In the genomic region with DNA sequence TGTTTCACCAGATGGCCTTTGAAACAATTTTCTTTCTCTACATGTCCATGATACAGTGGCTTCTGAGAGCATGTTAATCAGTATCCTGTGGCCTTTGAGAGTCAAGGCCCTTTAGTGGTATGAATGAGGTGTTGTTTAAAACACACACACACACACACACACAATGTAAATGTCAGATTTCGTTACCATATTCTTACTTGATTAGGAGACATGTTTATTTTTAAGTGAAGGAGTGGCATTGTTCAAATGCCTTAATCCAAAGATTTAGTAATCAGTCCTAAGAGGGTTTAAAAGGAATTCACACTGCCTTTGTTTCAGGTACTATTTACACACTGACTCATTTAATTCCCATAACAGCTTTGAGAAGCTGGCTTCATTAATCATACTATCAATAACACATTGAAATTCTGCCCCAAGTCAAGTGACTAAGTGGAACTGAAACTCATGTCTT, we compare ENCODE assay signal across 12 cellular contexts.
DNase-seq lines count a peak whose midpoint lies in the region; ATAC-seq, FAIRE-seq and TF ChIP-seq lines count a peak whose summit lies in the region.
"Had no signal": no experiment of that assay in that cellular context is flagged by ENCODE, and none has a peak within 500 bp of the region (broad histone marks: within the 10 kb centered on the region; RNA-seq: fewer than 3 reads in every experiment).

No MANE protein-coding gene starts in this region.

- POLR2A ChIA-PET in naive thymus-derived CD4-positive, alpha-beta T cell (lab: Charles Lee): no interaction called here

- H3K9me1 ChIP-seq in keratinocyte (ENCODE audit: control insufficient read depth, extremely low read depth, insufficient read depth, low read length): no peaks in the 10 kb centered on the region

- TF ChIP-seq POLR2A in suprapubic skin (IDR thresholded peaks at IDR 0.05): no peak

- no peaks in the 10 kb centered on the region for H3K36me3 Mint-ChIP-seq in activated T-helper 17 cell treated with anti-CD3 and anti-CD28 coated beads, Interleukin-2, amount 50 U/mL, for 72 hours (ENCODE audit: low read depth)
- H3K36me3 Mint-ChIP-seq in naive thymus-derived CD4-positive, alpha-beta T cell: no peaks in the 10 kb centered on the region

- H3K4me2 ChIP-seq in keratinocyte (ENCODE audit: control insufficient read depth, extremely low read depth, insufficient read depth, low read depth, low read length): peak overlapping the region; percentile 46

- H2AFZ ChIP-seq in keratinocyte (ENCODE audit: control insufficient read depth, low read length): peak overlapping the region; percentile 45

- no peak overlapping the region for H3K27ac Mint-ChIP-seq in activated T-helper 17 cell treated with anti-CD3 and anti-CD28 coated beads, Interleukin-2, amount 50 U/mL, for 72 hours
- no peak overlapping the region for H3K27ac Mint-ChIP-seq in naive thymus-derived CD4-positive, alpha-beta T cell

- no peak overlapping the region for H3K4me3 Mint-ChIP-seq in activated T-helper 17 cell treated with anti-CD3 and anti-CD28 coated beads, Interleukin-2, amount 50 U/mL, for 72 hours
- no peak overlapping the region for H3K4me3 Mint-ChIP-seq in naive thymus-derived CD4-positive, alpha-beta T cell
- H3K4me3 Mint-ChIP-seq: central memory CD8-positive, alpha-beta T cell had no signal

- H3K27me3 ChIP-seq in keratinocyte (ENCODE audit: control insufficient read depth, extremely low read depth, insufficient read depth, low read length) (no peaks in the 10 kb centered on the region), suprapubic skin (no peaks in the 10 kb centered on the region)
- no peaks in the 10 kb centered on the region for H3K27me3 ChIP-seq in naive thymus-derived CD4-positive, alpha-beta T cell (ENCODE audit: control insufficient read depth in 2 of 2, insufficient read depth in 2 of 2, low read length in 2 of 2)

- H3K4me1 ChIP-seq in keratinocyte (ENCODE audit: control insufficient read depth, extremely low read depth, insufficient read depth, low read length): peaks cover 12% of the 10 kb centered on the region
- peaks cover 12% of the 10 kb centered on the region for H3K4me1 ChIP-seq in suprapubic skin
- no peaks in the 10 kb centered on the region for H3K4me1 ChIP-seq in naive thymus-derived CD4-positive, alpha-beta T cell (ENCODE audit: control insufficient read depth in 2 of 2, insufficient read depth in 2 of 2, low read length in 2 of 2)

- H3K36me3 ChIP-seq in keratinocyte (ENCODE audit: control insufficient read depth in 2 of 2, extremely low read depth in 1 of 2, insufficient read depth in 2 of 2, low read length in 2 of 2) (no peaks in the 10 kb centered on the region), suprapubic skin (no peaks in the 10 kb centered on the region)
- no peaks in the 10 kb centered on the region for H3K36me3 ChIP-seq in naive thymus-derived CD4-positive, alpha-beta T cell (ENCODE audit: control insufficient read depth in 2 of 3, insufficient read depth in 3 of 3, low read length in 3 of 3)

- 74% methylated on average over 1 of the region's 1 CpG for WGBS in suprapubic skin

- H3K27ac ChIP-seq in keratinocyte (ENCODE audit: control insufficient read depth, insufficient read depth, low read length): peak overlapping the region; percentile 47
- peak overlapping the region; percentile 10 for H3K27ac ChIP-seq in suprapubic skin
- no peak overlapping the region for H3K27ac ChIP-seq in naive thymus-derived CD4-positive, alpha-beta T cell (ENCODE audit: low read depth, low read length)

- no peaks in the 10 kb centered on the region for H4K20me1 ChIP-seq in keratinocyte (ENCODE audit: control insufficient read depth, extremely low read depth, insufficient read depth, low read length)

- no peak overlapping the region for H3K9ac ChIP-seq in keratinocyte (ENCODE audit: control insufficient read depth, extremely low read depth, insufficient read depth, low read length)

- H3K4me3 ChIP-seq in keratinocyte (ENCODE audit: control insufficient read depth in 2 of 3, extremely low read depth in 1 of 3, insufficient read depth in 2 of 3, low read depth in 1 of 3, low read length in 3 of 3) (no peak overlapping the region), suprapubic skin (no peak overlapping the region)
- no peak overlapping the region for H3K4me3 ChIP-seq in naive thymus-derived CD4-positive, alpha-beta T cell (ENCODE audit: low read length)

- TF ChIP-seq CTCF in keratinocyte (optimal IDR thresholded peaks at IDR 0.05 in 1 of 3, IDR thresholded peaks at IDR 0.05 in 1 of 3, conservative IDR thresholded peaks at IDR 0.05 in 1 of 3; ENCODE audit: extremely low read depth in 1 of 3, insufficient read depth in 2 of 3, low read length in 3 of 3): no peak
- no peak for TF ChIP-seq CTCF in suprapubic skin (IDR thresholded peaks at IDR 0.05)

- TF ChIP-seq EP300 in suprapubic skin (IDR thresholded peaks at IDR 0.05): no peak

- no peaks in the 10 kb centered on the region for H3K4me1 Mint-ChIP-seq in activated T-helper 17 cell treated with anti-CD3 and anti-CD28 coated beads, Interleukin-2, amount 50 U/mL, for 72 hours
- H3K4me1 Mint-ChIP-seq in naive thymus-derived CD4-positive, alpha-beta T cell: no peaks in the 10 kb centered on the region
- H3K4me1 Mint-ChIP-seq: central memory CD8-positive, alpha-beta T cell had no signal

- peaks cover 8% of the 10 kb centered on the region for H3K27me3 Mint-ChIP-seq in activated T-helper 17 cell treated with anti-CD3 and anti-CD28 coated beads, Interleukin-2, amount 50 U/mL, for 72 hours
- peaks cover 4 to 15% (median 6%) of the 10 kb centered on the region in 5 donors for H3K27me3 Mint-ChIP-seq in naive thymus-derived CD4-positive, alpha-beta T cell
- H3K27me3 Mint-ChIP-seq: central memory CD8-positive, alpha-beta T cell had no signal

- dilution Hi-C loops in keratinocyte (cut with MboI; ENCODE audit: extremely low pct_ligation_motif_present, low sequenced_read_pairs): no loop called here

- DNase-seq in HS-5 (ENCODE audit: low read depth) (peak; percentile 24), keratinocyte (ENCODE audit: low read depth, low spot score) (peak; percentile 44), suprapubic skin (ENCODE audit: low spot score in 2 of 2) (no peak), NCI-H187 treated with DMSO at 0.1 percent for 48 hours (lab: John Stamatoyannopoulos, UW) (no peak)
- no peak for DNase-seq in naive thymus-derived CD4-positive, alpha-beta T cell
- DNase-seq: activated CD4-positive, CD25-positive, alpha-beta regulatory T cell; islet precursor cell; nucleus accumbens; stimulated activated CD4-positive, alpha-beta T cell treated with anti-CD3 and anti-CD28 coated beads, Interleukin-15, amount 100 ng/mL, for 24 hours had no signal

- H3K9me3 ChIP-seq in keratinocyte (ENCODE audit: control insufficient read depth, low read depth, low read length): no peaks in the 10 kb centered on the region
- no peaks in the 10 kb centered on the region for H3K9me3 ChIP-seq in suprapubic skin
- H3K9me3 ChIP-seq in naive thymus-derived CD4-positive, alpha-beta T cell (ENCODE audit: control insufficient read depth in 2 of 3, low read length in 3 of 3): no peaks in the 10 kb centered on the region

- peak; percentile 40 for ATAC-seq in activated T-helper 17 cell treated with anti-CD3 and anti-CD28 coated beads, Interleukin-2, amount 50 U/mL, for 72 hours (replicated peaks)
- no peak for ATAC-seq in GM19452 (IDR thresholded peaks at IDR 0.05; ENCODE audit: unreplicated experiment)
- ATAC-seq in naive thymus-derived CD4-positive, alpha-beta T cell: no peak

- intact Hi-C loops in naive thymus-derived CD4-positive, alpha-beta T cell (cut with micrococcal nuclease): loop anchor here in 1 of 2 donors (10.0 kb wide), 1 partner anchor 234 kb away; no protein-coding TSS in a partner anchor

- CTCF ChIA-PET in naive thymus-derived CD4-positive, alpha-beta T cell (lab: Charles Lee): no interaction called here

- H3K79me2 ChIP-seq in keratinocyte (ENCODE audit: control insufficient read depth, insufficient read depth, low read length): no peaks in the 10 kb centered on the region

- FAIRE-seq in keratinocyte (lab: Jason Lieb, UNC): peak; percentile 92

- H3K9me3 Mint-ChIP-seq in activated T-helper 17 cell treated with anti-CD3 and anti-CD28 coated beads, Interleukin-2, amount 50 U/mL, for 72 hours: no peaks in the 10 kb centered on the region
- no peaks in the 10 kb centered on the region for H3K9me3 Mint-ChIP-seq in naive thymus-derived CD4-positive, alpha-beta T cell
- H3K9me3 Mint-ChIP-seq: central memory CD8-positive, alpha-beta T cell had no signal

Comparison
In these comparisons a context has a peak if more than half of its experiments do, and no peak if none do; other contexts are left out.
1. DNase-seq: peak in HS-5 (single experiment) and keratinocyte (single experiment); none in suprapubic skin (0 of 2), NCI-H187 treated with DMSO at 0.1 percent for 48 hours (single experiment) and naive thymus-derived CD4-positive, alpha-beta T cell (0 of 9).